ENCODE assay signal across 10 cellular contexts in the genomic region with DNA sequence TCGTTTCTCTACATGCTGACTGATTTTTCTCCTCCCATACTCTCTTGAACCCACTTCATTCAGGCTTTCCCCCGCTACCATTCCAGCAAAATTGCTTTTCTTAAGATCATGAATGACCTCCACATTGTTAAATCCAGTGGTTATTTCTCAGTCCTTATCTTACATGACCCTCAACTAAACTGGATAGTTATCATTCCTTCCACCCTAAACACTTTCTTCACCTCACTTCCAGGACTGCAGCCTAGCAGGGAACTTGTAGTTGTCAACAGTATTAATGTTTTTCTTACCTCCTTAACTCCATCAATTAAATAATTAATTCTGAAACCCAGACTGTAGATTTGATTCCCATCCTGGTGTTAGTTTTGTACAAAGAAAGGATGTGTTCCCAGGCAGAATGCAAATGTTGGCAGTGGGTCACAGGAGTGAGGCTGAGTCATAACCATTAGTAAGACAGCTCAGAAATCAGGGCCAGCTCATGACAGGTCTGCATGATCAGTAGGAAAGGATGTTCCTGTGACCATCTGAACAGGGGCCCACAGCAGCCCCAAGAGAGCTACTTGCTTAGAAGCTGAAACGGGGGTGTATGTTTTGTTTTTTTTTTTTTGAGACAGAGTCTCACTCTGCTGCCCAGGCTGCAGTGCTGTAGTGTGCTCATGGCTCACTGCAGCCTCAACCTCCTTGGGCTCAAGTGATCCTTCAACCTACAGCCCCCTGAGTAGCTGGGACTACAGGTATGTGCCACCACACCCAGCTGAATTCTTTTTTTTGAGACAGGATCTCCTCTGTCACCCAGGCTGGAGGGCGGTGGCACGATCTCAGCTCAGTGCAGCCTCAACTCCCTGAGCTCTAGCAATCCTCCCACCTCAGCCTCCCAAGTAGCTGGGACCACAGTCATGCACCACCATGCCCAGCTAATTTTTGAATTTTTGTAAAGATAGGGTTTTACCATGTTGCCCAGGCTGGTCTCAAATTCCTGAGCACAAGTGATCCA. TPM values are rescaled to one million over a fixed set of nuclear protein-coding genes. Genes with fewer than 3 reads are reported as not detected.
DNase-seq lines count a peak whose midpoint lies in the region; ATAC-seq, FAIRE-seq and TF ChIP-seq lines count a peak whose summit lies in the region.
"Had no signal": no experiment of that assay in that cellular context is flagged by ENCODE, and none has a peak within 500 bp of the region (broad histone marks: within the 10 kb centered on the region; RNA-seq: fewer than 3 reads in every experiment).

No MANE protein-coding gene starts in this region.

- H3K36me3 ChIP-seq in K562 (ENCODE audit: control insufficient read depth, insufficient read depth, low read length), result no peaks in the 10 kb centered on the region
- H3K36me3 ChIP-seq in CD4-positive, alpha-beta memory T cell (ENCODE audit: insufficient read depth, low read length), result no peaks in the 10 kb centered on the region

- peaks cover 0 to 4% of the 10 kb centered on the region in 2 experiments; a peak in 4 of 5 replicates for H3K4me1 ChIP-seq in K562 (replicated peaks in 1 of 2; ENCODE audit: control insufficient read depth in 2 of 2, insufficient read depth in 2 of 2, low read length in 2 of 2)
- H3K4me1 ChIP-seq in CD4-positive, alpha-beta memory T cell (ENCODE audit: insufficient read depth, low read length), result no peaks in the 10 kb centered on the region

- H3K4me3 Mint-ChIP-seq in CD4-positive, alpha-beta memory T cell, result no peak overlapping the region

- H4K20me1 ChIP-seq in K562 (replicated peaks; ENCODE audit: control insufficient read depth, insufficient read depth, low read length), result no peaks in the 10 kb centered on the region

- H3K27ac Mint-ChIP-seq in CD4-positive, alpha-beta memory T cell, result no peak overlapping the region

- TF ChIP-seq RAD21 in K562 (CRISPR knock-in tag; conservative IDR thresholded peaks at IDR 0.05 in 1 of 2, IDR thresholded peaks at IDR 0.05 in 1 of 2), result no peak

- no peak overlapping the region for H2AFZ ChIP-seq in K562 (ENCODE audit: low read depth, low read length)

- no peak for DNase-seq in GM12891 (ENCODE audit: insufficient read length, low spot score)
- DNase-seq in K562 (ENCODE audit: extremely low read depth in 1 of 4, low spot score in 3 of 4), result peak in 1 of 4 experiments; percentile 50
- DNase-seq in occipital lobe (lab: John Stamatoyannopoulos, UW), result peak; percentile 60
- DNase-seq in NAMALWA (ENCODE audit: low spot score), result no peak
- DNase-seq in CD4-positive, alpha-beta memory T cell, result no peak
- DNase-seq in activated T-cell treated with anti-CD3 and anti-CD28 coated beads, Interleukin-2, amount 50 U/mL, for 1 hour, result no peak

- H3K79me2 ChIP-seq in K562 (ENCODE audit: control insufficient read depth, insufficient read depth, low read length), result no peaks in the 10 kb centered on the region

- no peaks in the 10 kb centered on the region for H3K9me3 Mint-ChIP-seq in CD4-positive, alpha-beta memory T cell

- no peak overlapping the region for H3K4me3 ChIP-seq in K562
- no peak overlapping the region for H3K4me3 ChIP-seq in CD4-positive, alpha-beta memory T cell (ENCODE audit: low read length in 2 of 2)

- H3K4me1 Mint-ChIP-seq in CD4-positive, alpha-beta memory T cell, result no peaks in the 10 kb centered on the region

- BruUV-seq in K562 (replicated peaks; lab: Mats Ljungman, UMichigan), result no TSS peak

- TF ChIP-seq POLR2A in GM12891 (IDR thresholded peaks at IDR 0.05; ENCODE audit: low read depth, low read length) (no peak), K562 (conservative IDR thresholded peaks at IDR 0.05) (no peak)

- CTCF ChIA-PET in K562 (lab: Yijun Ruan, JAX; ENCODE audit: low intra/inter-chr PET ratio), result no interaction called here
- CTCF ChIA-PET in CD4-positive, alpha-beta memory T cell (lab: Charles Lee; ENCODE audit: partially characterized antibody), result no interaction called here

- intact Hi-C loops in K562 (cut with micrococcal nuclease), result loop anchor here (5.0 kb wide), 1 partner anchor 34 kb away; no protein-coding TSS in a partner anchor
- intact Hi-C loops in CD4-positive, alpha-beta memory T cell (cut with micrococcal nuclease), result no loop called here

- no peak overlapping the region for H3K9ac ChIP-seq in K562 (ENCODE audit: insufficient read depth in 1 of 2, low read depth in 2 of 2, low read length in 2 of 2)

- WGBS in K562 (ENCODE audit: insufficient coverage, low coverage, missing lambda C conversion rate), result 6% methylated on average over 3 of the region's 5 CpGs

- in situ Hi-C loops in K562 (cut with MboI), result no loop called here

- no peaks in the 10 kb centered on the region for H3K9me3 ChIP-seq in K562 (replicated peaks; ENCODE audit: control insufficient read depth, insufficient read depth, low read depth, low read length)
- no peaks in the 10 kb centered on the region for H3K9me3 ChIP-seq in CD4-positive, alpha-beta memory T cell (ENCODE audit: control insufficient read depth in 1 of 2, low read length in 2 of 2)

- H3K36me3 Mint-ChIP-seq in CD4-positive, alpha-beta memory T cell, result peaks cover 0 to 3% of the 10 kb centered on the region in 2 donors

- H3K9me1 ChIP-seq in K562 (ENCODE audit: control insufficient read depth, insufficient read depth, low read length), result no peaks in the 10 kb centered on the region

- H3K4me2 ChIP-seq in K562 (ENCODE audit: insufficient read depth, low read length), result no peak overlapping the region

- ATAC-seq in GM21423 (IDR thresholded peaks at IDR 0.05; ENCODE audit: unreplicated experiment) (peak; percentile 60), HG03571 (IDR thresholded peaks at IDR 0.05; ENCODE audit: unreplicated experiment) (peak; percentile 65), K562 (no peak)

- H3K27me3 ChIP-seq in K562 (ENCODE audit: control insufficient read depth in 2 of 2, insufficient read depth in 2 of 2, low read length in 2 of 2), result no peaks in the 10 kb centered on the region
- H3K27me3 ChIP-seq in CD4-positive, alpha-beta memory T cell (ENCODE audit: insufficient read depth, low read length), result no peaks in the 10 kb centered on the region

- TF ChIP-seq EP300 in K562 (IDR thresholded peaks at IDR 0.05; ENCODE audit: low read length), result no peak

- FAIRE-seq in GM12891 (lab: Jason Lieb, UNC) (peak; percentile 90), K562 (lab: Jason Lieb, UNC) (no peak)

- peaks cover 8 to 9% of the 10 kb centered on the region in 2 donors for H3K27me3 Mint-ChIP-seq in CD4-positive, alpha-beta memory T cell

- no peak overlapping the region for H3K27ac ChIP-seq in K562 (ENCODE audit: extremely low read depth, low read depth, low read length)
- H3K27ac ChIP-seq in CD4-positive, alpha-beta memory T cell (ENCODE audit: low read depth, low read length), result no peak overlapping the region
- H3K27ac ChIP-seq: VCaP had no signal

- TF ChIP-seq CTCF in K562 (IDR thresholded peaks at IDR 0.05 in 2 of 3, conservative IDR thresholded peaks at IDR 0.05 in 1 of 3; ENCODE audit: insufficient read depth in 2 of 3, low read depth in 1 of 3, low read length in 3 of 3), result no peak

- POLR2A ChIA-PET in K562 (lab: Yijun Ruan, JAX), result no interaction called here
- POLR2A ChIA-PET in CD4-positive, alpha-beta memory T cell (lab: Charles Lee; ENCODE audit: partially characterized antibody), result no interaction called here

TF ChIP-seq in GM12891, 5 proteins besides CTCF, POLR2A, EP300 and RAD21:
- no peak; the same call in 1 of the 2 replicates for TF ChIP-seq POU2F2 (IDR thresholded peaks at IDR 0.05; ENCODE audit: low read depth, low read length)
- TF ChIP-seq SPI1 (IDR thresholded peaks at IDR 0.05; ENCODE audit: low read depth, low read length), result no peak
- TF ChIP-seq PAX5 (IDR thresholded peaks at IDR 0.05; ENCODE audit: insufficient read depth, low read length, severe bottlenecking), result no peak

TF ChIP-seq in K562, 482 proteins besides CTCF, POLR2A, EP300 and RAD21 (continues in another document):
- no peak for TF ChIP-seq E2F3 (CRISPR knock-in tag; IDR thresholded peaks at IDR 0.05)

RNA-seq across cellular contexts. Expression of a gene that starts 9.1 kb away (rescaled TPM):
- polyA plus RNA-seq in GM12891 (2012; ENCODE audit: low read depth, missing spikeins), result 21.4 TPM
- not detected in 2 replicates for total RNA-seq in K562 (2011; cell fraction: chromatin; rRNA removed; ENCODE audit: low replicate concordance)
- total RNA-seq in K562 (2011; cell fraction: nucleolus; rRNA removed), result not detected in 2 replicates
- total RNA-seq in K562 (2011; cell fraction: nucleoplasm; rRNA removed), result not detected in 2 replicates
- total RNA-seq in K562 (2014; rRNA removed) (not detected in 2 replicates), K562 (2014; rRNA removed; fragmentation: Illumina TruSeq; extraction: Trizol) (not detected in 2 replicates), K562 (2015; rRNA removed; fragmentation: Illumina TruSeq; extraction: Trizol) (not detected in 2 replicates), K562 (2021) (not detected in 2 replicates), occipital lobe (0.31 TPM)
- polyA plus RNA-seq in K562 (2011; rRNA removed) (not detected in 2 replicates), K562 (2014; fragmentation: Illumina TruSeq; extraction: Trizol) (not detected in 2 replicates), K562 (2014; fragmentation: Nextera tagmentation; extraction: Ambion mirVana) (not detected), K562 (2014; rRNA removed) (not detected in 2 replicates)
- not detected in 2 replicates for polyA plus RNA-seq in K562 (2011; cell fraction: cytosol; rRNA removed)
- not detected in 2 replicates for polyA plus RNA-seq in K562 (2011; cell fraction: nucleus; rRNA removed)
- not detected in 2 replicates for polyA plus RNA-seq in K562 (2012)
- not detected in 2 replicates for polyA minus RNA-seq in K562 (2011; rRNA and poly(A)+ RNA removed)
- not detected in 2 replicates for polyA minus RNA-seq in K562 (2011; cell fraction: cytosol; rRNA and poly(A)+ RNA removed)
- polyA minus RNA-seq in K562 (2011; cell fraction: nucleus; rRNA and poly(A)+ RNA removed), result not detected in 2 replicates
- under 1 TPM; 0.42 to 0.84 TPM for total RNA-seq in CD4-positive, alpha-beta memory T cell
- not detected for polyA plus RNA-seq in CD4-positive, alpha-beta memory T cell
- polyA plus RNA-seq: neural cell had no signal
